1 cellular context compared by ENCODE assay signal in the genomic region with DNA sequence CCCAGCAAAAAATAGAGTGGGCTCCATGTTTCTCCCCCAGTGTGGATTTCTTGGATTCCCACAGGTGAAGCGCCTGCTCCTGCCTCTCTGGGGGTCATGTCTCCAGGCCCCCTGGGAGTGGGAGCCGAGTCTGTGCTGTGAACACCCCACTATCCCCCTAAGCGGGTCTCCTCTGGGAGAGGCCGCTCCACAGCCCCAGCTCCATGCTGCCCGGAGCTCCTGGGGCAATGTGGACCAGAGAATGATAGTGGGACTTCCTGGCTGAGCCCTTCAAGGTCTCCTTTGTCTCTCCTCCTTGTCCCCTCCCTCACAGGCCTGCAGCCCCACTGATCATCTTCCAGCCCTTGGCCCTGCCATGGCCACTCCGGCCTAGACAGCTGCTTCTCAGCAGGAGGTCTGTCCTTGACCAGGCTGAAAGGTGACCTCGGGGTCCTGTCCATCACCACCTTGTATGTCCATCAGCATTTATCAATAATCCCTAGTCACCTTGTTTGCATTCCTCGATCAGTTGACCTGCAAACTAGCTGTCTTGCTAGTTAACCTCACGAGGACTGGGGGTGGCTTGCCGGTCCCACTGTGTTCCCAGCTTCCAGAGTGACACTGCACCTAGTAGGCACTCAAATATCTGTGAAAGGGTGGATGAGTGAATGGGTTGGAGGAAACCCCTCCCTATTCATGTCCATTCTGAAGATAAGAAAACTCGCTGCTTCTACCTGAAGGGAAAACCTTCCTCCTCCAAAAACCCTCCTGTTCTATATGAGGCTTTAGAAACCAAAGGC.
A peak's percentile ranks its signal among the peaks of the same experiment; 100 is the strongest.
TF ChIP-seq lines count a peak whose summit lies in the region.

No MANE protein-coding gene starts in this region.

TF ChIP-seq in HepG2, 621 proteins besides CTCF, POLR2A, EP300 and RAD21:
- no peak for TF ChIP-seq TSC22D2 (CRISPR knock-in tag; IDR thresholded peaks at IDR 0.05; ENCODE audit: borderline replicate concordance)
- 0 out of 2 replicates have a peak, but pooled peaks have one; percentile 22 for TF ChIP-seq ZKSCAN1 (IDR thresholded peaks at IDR 0.05; ENCODE audit: low read length)
